ENCODE assay signal across 9 cellular contexts in the genomic region with DNA sequence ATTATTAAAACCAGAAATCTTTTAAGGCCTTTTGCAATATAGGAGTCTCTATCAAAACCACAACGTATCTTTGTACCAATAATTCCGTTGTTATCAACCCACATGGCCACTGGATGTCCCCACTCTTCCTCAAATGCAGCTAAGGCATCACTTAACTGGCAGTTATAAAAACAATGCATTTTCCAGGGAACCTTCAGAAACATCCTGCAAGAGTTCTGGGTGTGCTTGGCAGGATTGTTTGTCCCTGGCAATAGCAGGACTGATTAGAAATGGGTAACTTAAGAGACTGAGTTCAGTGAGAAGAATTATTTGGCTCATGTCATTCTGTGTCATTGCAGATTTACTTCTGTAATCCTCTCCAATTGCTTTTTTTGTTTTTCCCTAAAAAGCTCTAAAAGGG.
DNase-seq lines count a peak whose midpoint lies in the region; ATAC-seq and TF ChIP-seq lines count a peak whose summit lies in the region.
"Had no signal": no experiment of that assay in that cellular context is flagged by ENCODE, and none has a peak within 500 bp of the region (broad histone marks: within the 10 kb centered on the region; RNA-seq: fewer than 3 reads in every experiment).

No MANE protein-coding gene starts in this region.

- BruUV-seq in PC-9 (replicated peaks; lab: Mats Ljungman, UMichigan) = no TSS peak

- intact Hi-C loops in PC-9 (cut with micrococcal nuclease; ENCODE audit: unreplicated experiment) = loop anchor here (1.0 to 5.0 kb wide), 6 partner anchors 182 to 1827 kb away; a partner anchor contains a TSS

- H3K27me3 ChIP-seq in Karpas-422 (ENCODE audit: low read length) (no peaks in the 10 kb centered on the region), PC-9 (ENCODE audit: insufficient read depth, low read depth) (no peaks in the 10 kb centered on the region)

- H3F3A ChIP-seq in PC-9 (ENCODE audit: insufficient read depth, low read depth) = no peaks in the 10 kb centered on the region

- no peak overlapping the region for H3K27ac Mint-ChIP-seq in natural killer cell treated with Interleukin-12 subunit alpha and Interleukin-12 subunit beta and Interleukin-15 and Interleukin-18, amount 100 ng/mL, for 72 hours
- H3K27ac Mint-ChIP-seq: naive B cell had no signal

- no peaks in the 10 kb centered on the region for H3K36me3 ChIP-seq in Karpas-422 (ENCODE audit: insufficient read depth, low read length)
- H3K36me3 ChIP-seq in PC-9 (ENCODE audit: low read depth) = no peaks in the 10 kb centered on the region

- no peak overlapping the region for H2AFZ ChIP-seq in Karpas-422 (ENCODE audit: low read length)
- H2AFZ ChIP-seq in PC-9 = no peak overlapping the region

- H3K4me3 Mint-ChIP-seq in natural killer cell treated with Interleukin-12 subunit alpha and Interleukin-12 subunit beta and Interleukin-15 and Interleukin-18, amount 100 ng/mL, for 72 hours = no peak overlapping the region
- H3K4me3 Mint-ChIP-seq: naive B cell had no signal

- no peaks in the 10 kb centered on the region for H3K36me3 Mint-ChIP-seq in natural killer cell treated with Interleukin-12 subunit alpha and Interleukin-12 subunit beta and Interleukin-15 and Interleukin-18, amount 100 ng/mL, for 72 hours
- H3K36me3 Mint-ChIP-seq: naive B cell had no signal

- H3K4me2 ChIP-seq in Karpas-422 (ENCODE audit: low read depth, low read length, poor library complexity, severe bottlenecking) (no peak overlapping the region), PC-9 (no peak overlapping the region)

- CTCF ChIA-PET in PC-9 (lab: Charles Lee) = no interaction called here

- no peak overlapping the region for H3K4me3 ChIP-seq in Karpas-422 (ENCODE audit: low read length)
- H3K4me3 ChIP-seq in PC-9 = no peak overlapping the region

- H3K9me2 ChIP-seq in Karpas-422 (replicated peaks; ENCODE audit: insufficient read depth, low read length) (no peaks in the 10 kb centered on the region), PC-9 (ENCODE audit: insufficient read depth) (no peaks in the 10 kb centered on the region; the same call in 1 of the 2 replicates)

- no peaks in the 10 kb centered on the region for H3K27me3 Mint-ChIP-seq in natural killer cell treated with Interleukin-12 subunit alpha and Interleukin-12 subunit beta and Interleukin-15 and Interleukin-18, amount 100 ng/mL, for 72 hours

- POLR2A ChIA-PET in PC-9 (lab: Charles Lee; ENCODE audit: unreplicated experiment) = no interaction called here

- ATAC-seq in natural killer cell treated with Interleukin-12 subunit alpha and Interleukin-12 subunit beta and Interleukin-15 and Interleukin-18, amount 100 ng/mL, for 72 hours = no peak

- H3K4me1 ChIP-seq in Karpas-422 (ENCODE audit: low read length) (no peaks in the 10 kb centered on the region), PC-9 (replicated peaks; ENCODE audit: insufficient read depth) (no peaks in the 10 kb centered on the region)

- TF ChIP-seq CTCF in PC-9 (conservative IDR thresholded peaks at IDR 0.05) = peak; percentile 80

- H3K27ac ChIP-seq in Karpas-422 (ENCODE audit: low read length) (no peak overlapping the region), PC-9 (no peak overlapping the region)

- H4K20me1 ChIP-seq in Karpas-422 (ENCODE audit: insufficient read depth, low read depth, low read length) = no peaks in the 10 kb centered on the region
- H4K20me1 ChIP-seq in PC-9 (ENCODE audit: insufficient read depth) = no peaks in the 10 kb centered on the region

- H3K79me2 ChIP-seq in Karpas-422 (ENCODE audit: low read length) (no peaks in the 10 kb centered on the region), PC-9 (ENCODE audit: low read depth) (no peaks in the 10 kb centered on the region)

- peaks cover 3% of the 10 kb centered on the region for H3K9me3 Mint-ChIP-seq in natural killer cell treated with Interleukin-12 subunit alpha and Interleukin-12 subunit beta and Interleukin-15 and Interleukin-18, amount 100 ng/mL, for 72 hours
- H3K9me3 Mint-ChIP-seq: naive B cell had no signal

- H3K9me3 ChIP-seq in Karpas-422 (ENCODE audit: low read length) = no peaks in the 10 kb centered on the region
- no peaks in the 10 kb centered on the region for H3K9me3 ChIP-seq in PC-9 (ENCODE audit: insufficient read depth, low read depth)

- no peaks in the 10 kb centered on the region for H3K4me1 Mint-ChIP-seq in natural killer cell treated with Interleukin-12 subunit alpha and Interleukin-12 subunit beta and Interleukin-15 and Interleukin-18, amount 100 ng/mL, for 72 hours (ENCODE audit: low read depth in 2 of 2)
- H3K4me1 Mint-ChIP-seq: naive B cell had no signal

- peak; percentile 57 for DNase-seq in EH (ENCODE audit: low read depth)
- peak; percentile 73 for DNase-seq in Karpas-422
- DNase-seq in PC-9 = peak in 1 of 2 experiments; percentile 53
- peak; percentile 81 for DNase-seq in fibroblast of gingiva (ENCODE audit: low read depth)
- DNase-seq in non-pigmented ciliary epithelial cell (ENCODE audit: low read depth) = peak; percentile 14
- no peak for DNase-seq in activated CD8-positive, alpha-beta memory T cell treated with anti-CD3 and anti-CD28 coated beads, Interleukin-2, amount 50 U/mL, for 4 hours
- DNase-seq in activated CD4-positive, alpha-beta T cell treated with anti-CD3 and anti-CD28 coated beads, Interleukin-2, amount 50 U/mL, for 48 hours = no peak
- no peak for DNase-seq in natural killer cell treated with Interleukin-12 subunit alpha and Interleukin-12 subunit beta and Interleukin-15 and Interleukin-18, amount 100 ng/mL, for 72 hours (ENCODE audit: low spot score)
- DNase-seq: naive B cell had no signal

- H3K9ac ChIP-seq in Karpas-422 (ENCODE audit: low read length) = no peak overlapping the region

Comparison
In these comparisons a context has a peak if more than half of its experiments do, and no peak if none do; other contexts are left out.
1. DNase-seq: peak in EH (single experiment), Karpas-422 (single experiment), fibroblast of gingiva (single experiment) and non-pigmented ciliary epithelial cell (single experiment); none in activated CD8-positive, alpha-beta memory T cell treated with anti-CD3 and anti-CD28 coated beads, Interleukin-2, amount 50 U/mL, for 4 hours (single experiment), activated CD4-positive, alpha-beta T cell treated with anti-CD3 and anti-CD28 coated beads, Interleukin-2, amount 50 U/mL, for 48 hours (0 of 2) and natural killer cell treated with Interleukin-12 subunit alpha and Interleukin-12 subunit beta and Interleukin-15 and Interleukin-18, amount 100 ng/mL, for 72 hours (single experiment).